Comparison of ENCODE assay signal across 23 cellular contexts in the genomic region with DNA sequence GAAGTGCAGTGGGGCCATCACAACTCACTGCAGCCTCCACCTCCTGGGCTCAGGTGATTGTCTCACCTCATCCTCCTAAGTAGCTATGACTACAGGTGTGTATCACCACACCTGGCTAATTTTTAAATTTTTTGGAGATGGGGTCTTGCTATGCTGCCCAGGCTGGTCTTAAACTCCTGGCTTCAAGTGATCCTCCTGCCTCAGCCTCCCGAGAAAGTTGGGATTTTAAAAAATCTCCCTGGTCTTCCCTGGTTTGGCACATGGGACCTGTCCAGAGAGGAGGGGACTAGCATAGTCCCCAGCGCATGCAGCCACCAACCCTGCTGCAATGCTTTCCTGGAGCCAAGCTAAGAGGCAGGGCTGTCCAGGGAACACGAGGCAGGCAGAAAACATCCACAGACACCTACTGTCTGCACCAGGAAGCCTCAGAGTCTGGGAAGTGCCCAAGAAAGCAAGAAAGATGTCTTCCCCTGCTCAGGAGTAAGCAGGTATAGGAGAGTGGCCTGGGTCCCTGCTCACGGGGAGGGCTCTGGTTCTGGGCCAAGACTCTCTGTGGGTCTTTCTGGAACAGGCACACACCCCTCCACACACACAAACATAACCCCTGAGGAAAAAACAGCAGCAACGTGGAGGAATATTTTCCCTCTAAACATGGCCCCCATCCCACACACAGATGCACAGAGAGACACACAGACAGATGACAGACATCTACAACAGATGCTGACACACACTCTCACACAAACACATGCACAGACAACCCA. TPM values are rescaled to one million over a fixed set of nuclear protein-coding genes. Genes with fewer than 3 reads are reported as not detected.
DNase-seq lines count a peak whose midpoint lies in the region; ATAC-seq, FAIRE-seq and TF ChIP-seq lines count a peak whose summit lies in the region.
"Had no signal": no experiment of that assay in that cellular context is flagged by ENCODE, and none has a peak within 500 bp of the region (broad histone marks: within the 10 kb centered on the region; RNA-seq: fewer than 3 reads in every experiment).

No MANE protein-coding gene starts in this region.

- H3K4me1 ChIP-seq in IMR-90 (ENCODE audit: control insufficient read depth, insufficient read depth, low read length) (peaks cover 28% of the 10 kb centered on the region), K562 (replicated peaks in 1 of 2; ENCODE audit: control insufficient read depth in 2 of 2, insufficient read depth in 2 of 2, low read length in 2 of 2) (peaks cover 18 to 31% of the 10 kb centered on the region in 2 experiments)

- no peaks in the 10 kb centered on the region for H4K20me1 ChIP-seq in IMR-90 (ENCODE audit: insufficient read depth, low read length)
- H4K20me1 ChIP-seq in K562 (replicated peaks; ENCODE audit: control insufficient read depth, insufficient read depth, low read length), result peaks cover 17% of the 10 kb centered on the region

- peak overlapping the region; percentile 92 for H2AK5ac ChIP-seq in IMR-90 (ENCODE audit: low read depth, low read length)

- H2BK120ac ChIP-seq in IMR-90 (ENCODE audit: low read depth, low read length), result peak overlapping the region; percentile 99

- peaks cover 64% of the 10 kb centered on the region for H3K4me1 Mint-ChIP-seq in activated CD4-positive, alpha-beta T cell treated with anti-CD3 and anti-CD28 coated beads for 36 hours
- peaks cover 52% of the 10 kb centered on the region for H3K4me1 Mint-ChIP-seq in osteocyte (ENCODE audit: unreplicated experiment)

- no peak overlapping the region for H3K56ac ChIP-seq in IMR-90 (ENCODE audit: extremely low read depth, insufficient read depth, low read length)

- no peak for TF ChIP-seq EP300 in K562 (IDR thresholded peaks at IDR 0.05; ENCODE audit: low read length)

- no peak for FAIRE-seq in K562 (lab: Jason Lieb, UNC)

- no peak overlapping the region for H3K4me3 Mint-ChIP-seq in activated CD4-positive, alpha-beta T cell treated with anti-CD3 and anti-CD28 coated beads for 36 hours
- H3K4me3 Mint-ChIP-seq in osteocyte (ENCODE audit: unreplicated experiment), result no peak overlapping the region
- H3K4me3 Mint-ChIP-seq: activated T-cell treated with anti-CD3 and anti-CD28 coated beads, Interleukin-2, amount 50 U/mL, for 4 hours; memory B cell had no signal

- dilution Hi-C loops in IMR-90 (cut with HindIII; ENCODE audit: low sequenced_read_pairs, unreplicated experiment), result no loop called here

- peak overlapping the region; percentile 84 for H2AK9ac ChIP-seq in IMR-90 (replicated peaks; ENCODE audit: low read depth, low read length, poor library complexity)

- H2BK5ac ChIP-seq in IMR-90 (ENCODE audit: low read depth, low read length, poor library complexity, severe bottlenecking), result no peak overlapping the region

- POLR2A ChIA-PET in activated CD4-positive, alpha-beta T cell treated with anti-CD3 and anti-CD28 coated beads for 36 hours (lab: Charles Lee), result no interaction called here
- POLR2A ChIA-PET in IMR-90 (lab: Charles Lee; ENCODE audit: unreplicated experiment) (no interaction called here), K562 (lab: Yijun Ruan, JAX) (interaction anchor here (0.5 to 1.3 kb wide), 5 partner anchors 8 to 111 kb away, joined by 3 to 7 read pairs (median 3); no protein-coding TSS in a partner anchor)

- H3K36me3 ChIP-seq in IMR-90 (ENCODE audit: control insufficient read depth, insufficient read depth, low read length) (peaks cover 48% of the 10 kb centered on the region), K562 (ENCODE audit: control insufficient read depth, insufficient read depth, low read length) (peaks cover 10% of the 10 kb centered on the region; the same call in 1 of the 3 replicates)

- no peak overlapping the region for H3K4me2 ChIP-seq in IMR-90 (ENCODE audit: low read depth, low read length)
- peak overlapping the region; percentile 9; the same call in 1 of the 2 replicates for H3K4me2 ChIP-seq in K562 (ENCODE audit: insufficient read depth, low read length)

- H3K23ac ChIP-seq in IMR-90 (ENCODE audit: low read depth, low read length), result peak overlapping the region; percentile 84; the same call in 1 of the 2 replicates

- WGBS in IMR-90 (ENCODE audit: extremely low coverage in 2 of 2, insufficient read length in 1 of 2), 2 experiments, result 50% methylated on average over 2 of the region's 5 CpGs; no CpG with 5 or more reads in 1 of the 2 experiments
- 64% methylated on average over 5 of the region's 5 CpGs for WGBS in K562 (ENCODE audit: insufficient coverage, low coverage, missing lambda C conversion rate)

- H3K79me2 ChIP-seq in K562 (ENCODE audit: control insufficient read depth, insufficient read depth, low read length), result no peaks in the 10 kb centered on the region; the same call in 2 of the 3 replicates

- TF ChIP-seq RAD21 in IMR-90 (IDR thresholded peaks at IDR 0.05; ENCODE audit: low read length), result no peak
- TF ChIP-seq RAD21 in K562 (CRISPR knock-in tag; conservative IDR thresholded peaks at IDR 0.05 in 1 of 2, IDR thresholded peaks at IDR 0.05 in 1 of 2), result no peak

- H3K9me3 Mint-ChIP-seq in activated CD4-positive, alpha-beta T cell treated with anti-CD3 and anti-CD28 coated beads for 36 hours (ENCODE audit: low read depth), result no peaks in the 10 kb centered on the region
- H3K9me3 Mint-ChIP-seq in osteocyte (ENCODE audit: unreplicated experiment), result no peaks in the 10 kb centered on the region
- H3K9me3 Mint-ChIP-seq: activated T-cell treated with anti-CD3 and anti-CD28 coated beads, Interleukin-2, amount 50 U/mL, for 4 hours; IgD-negative memory B cell; memory B cell had no signal

- peak overlapping the region; percentile 75 for H3K27ac Mint-ChIP-seq in activated CD4-positive, alpha-beta T cell treated with anti-CD3 and anti-CD28 coated beads for 36 hours
- H3K27ac Mint-ChIP-seq in osteocyte (ENCODE audit: unreplicated experiment), result peak overlapping the region; percentile 99
- H3K27ac Mint-ChIP-seq: memory B cell had no signal

- peak overlapping the region; percentile 71 for H3K14ac ChIP-seq in IMR-90 (replicated peaks; ENCODE audit: low read depth, low read length)

- H3K4ac ChIP-seq in IMR-90 (ENCODE audit: low read depth, low read length), result peak overlapping the region; percentile 99

- H3K79me1 ChIP-seq in IMR-90 (ENCODE audit: low read depth in 1 of 2, low read length in 2 of 2), result peaks cover 17 to 65% of the 10 kb centered on the region in 2 experiments

- in situ Hi-C loops in IMR-90 (cut with MboI; ENCODE audit: low sequenced_read_pairs) (loop anchor here (5.0 to 10.0 kb wide), 2 partner anchors 78 to 395 kb away; no protein-coding TSS in a partner anchor), K562 (cut with MboI) (loop anchor here (5.0 to 10.0 kb wide), 3 partner anchors 108 to 395 kb away; no protein-coding TSS in a partner anchor)

- H3K27ac ChIP-seq in IMR-90 (ENCODE audit: insufficient read depth, low read length), result no peak overlapping the region
- no peak overlapping the region; the same call in 2 of the 3 replicates for H3K27ac ChIP-seq in K562 (ENCODE audit: extremely low read depth, low read depth, low read length)
- H3K27ac ChIP-seq: 22Rv1, SJSA1 had no signal

- H3K9me3 ChIP-seq in IMR-90 (ENCODE audit: control insufficient read depth, insufficient read depth, low read length) (no peaks in the 10 kb centered on the region), K562 (replicated peaks; ENCODE audit: control insufficient read depth, insufficient read depth, low read depth, low read length) (no peaks in the 10 kb centered on the region)
- H3K9me3 ChIP-seq: SJSA1 had no signal

- no peak overlapping the region for H3K9ac ChIP-seq in IMR-90 (ENCODE audit: low read depth, low read length)
- H3K9ac ChIP-seq in K562 (ENCODE audit: insufficient read depth in 1 of 2, low read depth in 2 of 2, low read length in 2 of 2), result no peak overlapping the region

- H3K27me3 Mint-ChIP-seq in activated CD4-positive, alpha-beta T cell treated with anti-CD3 and anti-CD28 coated beads for 36 hours, result no peaks in the 10 kb centered on the region
- no peaks in the 10 kb centered on the region for H3K27me3 Mint-ChIP-seq in osteocyte (ENCODE audit: unreplicated experiment)
- H3K27me3 Mint-ChIP-seq: IgD-negative memory B cell, memory B cell had no signal

- no peak for DNase-seq in activated CD4-positive, alpha-beta T cell treated with anti-CD3 and anti-CD28 coated beads for 36 hours
- DNase-seq in activated CD4-positive, alpha-beta T cell treated with anti-CD3 and anti-CD28 coated beads for 1 hour, result no peak
- DNase-seq in IMR-90 (no peak), K562 (ENCODE audit: extremely low read depth in 1 of 4, low spot score in 3 of 4) (no peak), osteocyte (ENCODE audit: extremely low spot score, unreplicated experiment) (no peak), NOMO-1 treated with DMSO at 0.1 percent for 48 hours (lab: John Stamatoyannopoulos, UW; ENCODE audit: unreplicated experiment) (no peak), GM19238 (ENCODE audit: insufficient read length, low spot score) (no peak), NCI-H1105 treated with DMSO at 0.1 percent for 48 hours (lab: John Stamatoyannopoulos, UW) (no peak)
- DNase-seq: activated CD4-positive, CD25-positive, alpha-beta regulatory T cell treated with anti-CD3 and anti-CD28 coated beads, Interleukin-2, amount 50 U/mL, for 72 hours; activated T-cell treated with anti-CD3 and anti-CD28 coated beads, Interleukin-2, amount 50 U/mL, for 4 hours; C1 segment of cervical spinal cord; dermis blood vessel endothelial cell; DND-41; erythroblast; NCI-H2081; NCI-H510A treated with DMSO at 0.1 percent for 48 hours; stimulated activated CD4-positive, alpha-beta T cell treated with anti-CD3 and anti-CD28 coated beads, Interleukin-2, amount 100 ng/mL, for 24 hours; trophoblast cell had no signal

- H3K9me1 ChIP-seq in IMR-90 (ENCODE audit: insufficient read depth, low read length) (peaks cover 30% of the 10 kb centered on the region), K562 (ENCODE audit: control insufficient read depth, insufficient read depth, low read length) (peaks cover 3% of the 10 kb centered on the region)

- H4K5ac ChIP-seq in IMR-90 (ENCODE audit: low read depth, low read length), result no peak overlapping the region

- CTCF ChIA-PET in activated CD4-positive, alpha-beta T cell treated with anti-CD3 and anti-CD28 coated beads for 36 hours (lab: Charles Lee), result interaction anchor here (0.5 to 1.9 kb wide), 4 partner anchors 35 to 111 kb away, joined by 3 to 7 read pairs (median 3); no protein-coding TSS in a partner anchor
- CTCF ChIA-PET in IMR-90 (lab: Yijun Ruan, JAX), result no interaction called here
- CTCF ChIA-PET in K562 (lab: Yijun Ruan, JAX; ENCODE audit: low intra/inter-chr PET ratio), result no interaction called here

- H2AFZ ChIP-seq in IMR-90 (replicated peaks; ENCODE audit: low read length, poor library complexity) (no peak overlapping the region), K562 (ENCODE audit: low read depth, low read length) (no peak overlapping the region)

- peak overlapping the region in 1 of 2 experiments; percentile 69; a peak in 3 of 4 replicates for H4K8ac ChIP-seq in IMR-90 (ENCODE audit: low read depth in 2 of 2, low read length in 2 of 2)

- H3K4me3 ChIP-seq in IMR-90 (ENCODE audit: insufficient read depth, low read depth, low read length), result no peak overlapping the region
- H3K4me3 ChIP-seq in K562, result no peak overlapping the region
- H3K4me3 ChIP-seq: SJSA1 had no signal

- no peak for ATAC-seq in activated CD4-positive, alpha-beta T cell treated with anti-CD3 and anti-CD28 coated beads for 36 hours
- no peak for ATAC-seq in IMR-90 (ENCODE audit: low read depth)
- no peak for ATAC-seq in K562
- ATAC-seq: right cardiac atrium had no signal

- H3K27me3 ChIP-seq in IMR-90 (ENCODE audit: control insufficient read depth, insufficient read depth, low read length), result no peaks in the 10 kb centered on the region
- no peaks in the 10 kb centered on the region for H3K27me3 ChIP-seq in K562 (ENCODE audit: control insufficient read depth in 2 of 2, insufficient read depth in 2 of 2, low read length in 2 of 2)
- H3K27me3 ChIP-seq: SJSA1 had no signal

- H2BK15ac ChIP-seq in IMR-90 (ENCODE audit: low read depth, low read length), result peak overlapping the region; percentile 78; the same call in 2 of the 3 replicates

- H2BK20ac ChIP-seq in IMR-90 (ENCODE audit: low read depth, low read length), result peak overlapping the region; percentile 79; the same call in 1 of the 2 replicates

- TF ChIP-seq POLR2A in IMR-90 (IDR thresholded peaks at IDR 0.05; ENCODE audit: low read depth, low read length), result no peak
- no peak for TF ChIP-seq POLR2A in K562 (conservative IDR thresholded peaks at IDR 0.05)

- intact Hi-C loops in activated CD4-positive, alpha-beta T cell treated with anti-CD3 and anti-CD28 coated beads for 36 hours (cut with DNase I, micrococcal nuclease), result loop anchor here (5.0 to 10.0 kb wide), 3 partner anchors 33 to 395 kb away; partner anchors contain the start of gene ECE1 (in 1 of the 2)
- intact Hi-C loops in IMR-90 (cut with micrococcal nuclease), result loop anchor here (10.0 kb wide), 2 partner anchors 315 to 395 kb away; no protein-coding TSS in a partner anchor
- intact Hi-C loops in K562 (cut with micrococcal nuclease), result loop anchor here (5.0 kb wide), 1 partner anchor 88 kb away; no protein-coding TSS in a partner anchor

- H4K91ac ChIP-seq in IMR-90 (ENCODE audit: insufficient read depth, low read depth, low read length), result peak overlapping the region; percentile 84; the same call in 1 of the 2 replicates

- no peak for TF ChIP-seq CTCF in IMR-90 (conservative IDR thresholded peaks at IDR 0.05; ENCODE audit: low read depth, low read length)
- no peak for TF ChIP-seq CTCF in K562 (IDR thresholded peaks at IDR 0.05 in 2 of 3, conservative IDR thresholded peaks at IDR 0.05 in 1 of 3; ENCODE audit: insufficient read depth in 2 of 3, low read depth in 1 of 3, low read length in 3 of 3)
- TF ChIP-seq CTCF in osteocyte (IDR thresholded peaks at IDR 0.05), result no peak

- H3K18ac ChIP-seq in IMR-90 (ENCODE audit: low read depth, low read length), result no peak overlapping the region

- peaks cover 61% of the 10 kb centered on the region for H3K36me3 Mint-ChIP-seq in activated CD4-positive, alpha-beta T cell treated with anti-CD3 and anti-CD28 coated beads for 36 hours (ENCODE audit: low read depth)
- H3K36me3 Mint-ChIP-seq in osteocyte (ENCODE audit: unreplicated experiment), result peaks cover 28% of the 10 kb centered on the region

- BruUV-seq in IMR-90 (replicated peaks; lab: Mats Ljungman, UMichigan) (no TSS peak), K562 (replicated peaks; lab: Mats Ljungman, UMichigan) (no TSS peak)

RNA-seq across cellular contexts. Expression of gene ECE1, which starts 30.8 kb away (rescaled TPM):
- total RNA-seq in activated CD4-positive, alpha-beta T cell treated with anti-CD3 and anti-CD28 coated beads for 36 hours, result 100 to 1,000 TPM; 130 to 162 TPM
- total RNA-seq in IMR-90 (2012; rRNA removed), result 60.0 and 61.8 TPM in 2 replicates
- 124 and 133 TPM in 2 replicates for polyA plus RNA-seq in IMR-90 (2012; rRNA removed)
- polyA plus RNA-seq in IMR-90 (2012; cell fraction: cytosol; rRNA removed), result 90.4 and 122 TPM in 2 replicates
- polyA plus RNA-seq in IMR-90 (2012; cell fraction: nucleus; rRNA removed; ENCODE audit: low replicate concordance), result 71.7 and 82.4 TPM in 2 replicates
- 46.9 and 72.4 TPM in 2 replicates for total RNA-seq in K562 (2011; cell fraction: chromatin; rRNA removed; ENCODE audit: low replicate concordance)
- total RNA-seq in K562 (2011; cell fraction: nucleolus; rRNA removed), result 41.5 and 47.5 TPM in 2 replicates
- total RNA-seq in K562 (2011; cell fraction: nucleoplasm; rRNA removed), result 38.9 and 42.0 TPM in 2 replicates
- total RNA-seq in K562 (2014; rRNA removed), result 18.8 and 21.3 TPM in 2 replicates
- 11.0 and 14.5 TPM in 2 replicates for total RNA-seq in K562 (2014; rRNA removed; fragmentation: Illumina TruSeq; extraction: Trizol)
- total RNA-seq in K562 (2015; rRNA removed; fragmentation: Illumina TruSeq; extraction: Trizol), result 5.3 and 6.9 TPM in 2 replicates
- 31.6 and 34.8 TPM in 2 replicates for total RNA-seq in K562 (2021)
- 10.3 and 26.8 TPM in 2 replicates for polyA plus RNA-seq in K562 (2011; rRNA removed)
- 5.5 and 9.8 TPM in 2 replicates for polyA plus RNA-seq in K562 (2011; cell fraction: cytosol; rRNA removed)
- 12.7 and 17.7 TPM in 2 replicates for polyA plus RNA-seq in K562 (2011; cell fraction: nucleus; rRNA removed)
- 20.2 and 46.9 TPM in 2 replicates for polyA plus RNA-seq in K562 (2012)
- 29.7 and 30.8 TPM in 2 replicates for polyA plus RNA-seq in K562 (2014; fragmentation: Illumina TruSeq; extraction: Trizol)
- under 1 TPM; 0.56 to 0.61 TPM for polyA plus RNA-seq in K562 (2014; fragmentation: Nextera tagmentation; extraction: Ambion mirVana)
- polyA plus RNA-seq in K562 (2014; rRNA removed), result 10.1 and 12.1 TPM in 2 replicates
- polyA minus RNA-seq in K562 (2011; rRNA and poly(A)+ RNA removed), result 9.1 and 14.0 TPM in 2 replicates
- 9.9 and 13.4 TPM in 2 replicates for polyA minus RNA-seq in K562 (2011; cell fraction: cytosol; rRNA and poly(A)+ RNA removed)
- polyA minus RNA-seq in K562 (2011; cell fraction: nucleus; rRNA and poly(A)+ RNA removed), result 9.1 and 11.0 TPM in 2 replicates
- 217 and 236 TPM in 2 replicates for total RNA-seq in osteocyte
